Comparison of ENCODE assay signal across 1 cellular context in the genomic region with DNA sequence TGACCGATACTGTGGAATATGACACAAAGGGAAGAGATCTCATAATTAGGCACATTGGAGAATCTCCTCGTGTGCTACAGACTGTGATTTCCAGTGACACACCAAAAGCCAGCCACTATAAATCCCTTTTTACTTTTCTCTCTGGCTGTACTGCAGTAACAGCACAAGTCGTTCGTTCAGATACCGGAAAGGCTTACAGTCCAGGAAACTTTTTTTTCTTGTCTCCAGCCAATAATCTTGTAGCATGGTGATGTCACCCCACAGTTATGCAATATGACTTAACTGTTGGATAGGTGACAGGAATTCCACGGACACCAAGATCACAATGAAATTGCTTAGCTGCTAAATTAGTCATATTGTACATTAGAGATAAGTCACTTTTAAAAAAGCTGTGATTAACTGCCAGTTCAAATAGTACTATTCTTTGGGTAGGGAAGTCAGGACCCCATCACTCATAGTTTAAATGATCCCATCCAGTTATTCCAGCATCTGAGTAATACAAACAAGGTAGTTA.
TF ChIP-seq lines count a peak whose summit lies in the region.

No MANE protein-coding gene starts in this region.

TF ChIP-seq in HCT116, 20 proteins besides CTCF, POLR2A, EP300 and RAD21 (continued from another document):
- TF ChIP-seq, protein P1, sequence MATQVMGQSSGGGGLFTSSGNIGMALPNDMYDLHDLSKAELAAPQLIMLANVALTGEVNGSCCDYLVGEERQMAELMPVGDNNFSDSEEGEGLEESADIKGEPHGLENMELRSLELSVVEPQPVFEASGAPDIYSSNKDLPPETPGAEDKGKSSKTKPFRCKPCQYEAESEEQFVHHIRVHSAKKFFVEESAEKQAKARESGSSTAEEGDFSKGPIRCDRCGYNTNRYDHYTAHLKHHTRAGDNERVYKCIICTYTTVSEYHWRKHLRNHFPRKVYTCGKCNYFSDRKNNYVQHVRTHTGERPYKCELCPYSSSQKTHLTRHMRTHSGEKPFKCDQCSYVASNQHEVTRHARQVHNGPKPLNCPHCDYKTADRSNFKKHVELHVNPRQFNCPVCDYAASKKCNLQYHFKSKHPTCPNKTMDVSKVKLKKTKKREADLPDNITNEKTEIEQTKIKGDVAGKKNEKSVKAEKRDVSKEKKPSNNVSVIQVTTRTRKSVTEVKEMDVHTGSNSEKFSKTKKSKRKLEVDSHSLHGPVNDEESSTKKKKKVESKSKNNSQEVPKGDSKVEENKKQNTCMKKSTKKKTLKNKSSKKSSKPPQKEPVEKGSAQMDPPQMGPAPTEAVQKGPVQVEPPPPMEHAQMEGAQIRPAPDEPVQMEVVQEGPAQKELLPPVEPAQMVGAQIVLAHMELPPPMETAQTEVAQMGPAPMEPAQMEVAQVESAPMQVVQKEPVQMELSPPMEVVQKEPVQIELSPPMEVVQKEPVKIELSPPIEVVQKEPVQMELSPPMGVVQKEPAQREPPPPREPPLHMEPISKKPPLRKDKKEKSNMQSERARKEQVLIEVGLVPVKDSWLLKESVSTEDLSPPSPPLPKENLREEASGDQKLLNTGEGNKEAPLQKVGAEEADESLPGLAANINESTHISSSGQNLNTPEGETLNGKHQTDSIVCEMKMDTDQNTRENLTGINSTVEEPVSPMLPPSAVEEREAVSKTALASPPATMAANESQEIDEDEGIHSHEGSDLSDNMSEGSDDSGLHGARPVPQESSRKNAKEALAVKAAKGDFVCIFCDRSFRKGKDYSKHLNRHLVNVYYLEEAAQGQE (IDR thresholded peaks at IDR 0.05; ENCODE audit: low read depth): no peak
- TF ChIP-seq TCF7L2 (IDR thresholded peaks at IDR 0.05; ENCODE audit: borderline replicate concordance, extremely low read depth, insufficient read depth, insufficient read length): no peak
- peak; percentile 69 for TF ChIP-seq FOSL1 (IDR thresholded peaks at IDR 0.05; ENCODE audit: low read depth)
- TF ChIP-seq CBX3 (IDR thresholded peaks at IDR 0.05; ENCODE audit: low read depth): peak; percentile 76
- TF ChIP-seq CEBPB (IDR thresholded peaks at IDR 0.05; ENCODE audit: low read depth): peak; percentile 96
- no peak for TF ChIP-seq EZH2phosphoT487 (IDR thresholded peaks at IDR 0.05; ENCODE audit: borderline replicate concordance)
- TF ChIP-seq JUND (IDR thresholded peaks at IDR 0.05): peak; percentile 91
- TF ChIP-seq YY1 (IDR thresholded peaks at IDR 0.05; ENCODE audit: extremely low read depth, insufficient replicate concordance, low read depth, low read length): no peak
- TF ChIP-seq, protein P2, sequence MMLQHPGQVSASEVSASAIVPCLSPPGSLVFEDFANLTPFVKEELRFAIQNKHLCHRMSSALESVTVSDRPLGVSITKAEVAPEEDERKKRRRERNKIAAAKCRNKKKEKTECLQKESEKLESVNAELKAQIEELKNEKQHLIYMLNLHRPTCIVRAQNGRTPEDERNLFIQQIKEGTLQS (IDR thresholded peaks at IDR 0.05): peak; percentile 93
- no peak for TF ChIP-seq EZH2 (IDR thresholded peaks at IDR 0.05)
- peak; percentile 53 for TF ChIP-seq ELF1 (IDR thresholded peaks at IDR 0.05; ENCODE audit: borderline replicate concordance, low read depth)
- peak; percentile 61; the same call in 1 of the 2 replicates for TF ChIP-seq SIN3A (IDR thresholded peaks at IDR 0.05; ENCODE audit: low read depth)
- peak; percentile 55 for TF ChIP-seq SRF (IDR thresholded peaks at IDR 0.05; ENCODE audit: low read depth)
- TF ChIP-seq ZNF274 (IDR thresholded peaks at IDR 0.05; ENCODE audit: low read depth, low read length): no peak
- TF ChIP-seq EGR1 (IDR thresholded peaks at IDR 0.05; ENCODE audit: low read depth): no peak
- TF ChIP-seq, protein P3, sequence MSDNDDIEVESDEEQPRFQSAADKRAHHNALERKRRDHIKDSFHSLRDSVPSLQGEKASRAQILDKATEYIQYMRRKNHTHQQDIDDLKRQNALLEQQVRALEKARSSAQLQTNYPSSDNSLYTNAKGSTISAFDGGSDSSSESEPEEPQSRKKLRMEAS (IDR thresholded peaks at IDR 0.05): peak; percentile 47; the same call in 1 of the 2 replicates
